Comparison of ENCODE assay signal across 6 cellular contexts in the genomic region with DNA sequence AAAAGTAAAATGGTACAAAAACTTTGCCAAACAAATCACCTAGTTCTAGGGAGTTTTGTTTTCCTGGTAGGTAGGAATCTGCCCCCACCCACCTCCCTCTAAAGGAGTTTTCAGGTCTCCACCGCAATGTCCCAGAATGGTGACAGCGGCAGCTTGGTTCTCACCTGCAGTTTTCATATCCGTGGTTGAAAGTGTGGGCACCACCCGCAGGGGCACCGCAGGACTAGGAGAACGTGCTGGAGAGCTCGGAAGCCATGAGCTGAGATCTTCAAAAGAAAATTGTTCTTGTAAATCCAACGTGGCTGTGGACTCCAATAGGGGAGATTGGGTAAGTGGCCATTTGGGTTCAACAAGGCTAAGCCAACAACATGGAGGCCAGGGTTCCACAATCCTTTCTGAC.
"Had no signal": no experiment of that assay in that cellular context is flagged by ENCODE, and none has a peak within 500 bp of the region (broad histone marks: within the 10 kb centered on the region; RNA-seq: fewer than 3 reads in every experiment).

No MANE protein-coding gene starts in this region.

- H3K27ac ChIP-seq: HL-60 had no signal

- DNase-seq: IMR-90, KBM-7, KG1 had no signal

- ATAC-seq: HepG2, K562 had no signal

- H3K4me3 ChIP-seq: K562 had no signal
